In the genomic region with DNA sequence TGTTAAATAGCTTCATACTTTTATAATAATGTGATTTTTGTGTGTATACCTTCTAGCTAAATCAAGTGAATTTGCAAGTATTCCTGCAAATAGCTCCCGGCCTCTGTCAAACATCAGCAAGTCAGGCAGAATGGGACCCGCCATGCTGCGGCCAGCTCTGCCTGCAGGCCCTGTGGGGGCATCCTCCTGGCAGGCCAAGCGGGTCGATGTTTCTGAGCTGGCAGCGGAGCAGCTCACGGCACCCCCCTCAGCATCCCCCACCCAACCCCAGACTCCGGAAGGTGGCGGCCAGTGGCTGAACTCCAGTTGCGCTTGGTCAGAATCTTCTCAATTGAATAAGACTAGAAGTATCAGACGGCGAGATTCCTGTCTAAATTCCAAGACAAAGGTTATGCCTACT, we compare ENCODE assay signal across 7 cellular contexts. TPM values are rescaled to one million over a fixed set of nuclear protein-coding genes. Genes with fewer than 3 reads are reported as not detected.
"Had no signal": no experiment of that assay in that cellular context is flagged by ENCODE, and none has a peak within 500 bp of the region (broad histone marks: within the 10 kb centered on the region; RNA-seq: fewer than 3 reads in every experiment).

No MANE protein-coding gene starts in this region.

- H3K4me1 ChIP-seq: HAP-1 had no signal

- H3K4me3 Mint-ChIP-seq: GM23338, HFFc6 had no signal

- H3K4me2 ChIP-seq: GM23338 had no signal

- H3K9me3 ChIP-seq: HAP-1 had no signal

- H3K27ac Mint-ChIP-seq: GM23338, HFFc6 had no signal

- H3K4me1 Mint-ChIP-seq: GM23338 had no signal

- H3K4me3 ChIP-seq: GM23338, HAP-1, K562 had no signal

- H3K9me3 Mint-ChIP-seq: GM23338, HFFc6 had no signal

- DNase-seq: HFFc6, IMR-90 had no signal

- ATAC-seq: GM23338, HCT116, K562 had no signal

- H2AFZ ChIP-seq: GM23338 had no signal

RNA-seq across cellular contexts. Expression of a gene that starts 52.8 kb away (rescaled TPM):
- total RNA-seq: GM23338, HFFc6, HT-29, IMR-90, K562 had no signal
- polyA plus RNA-seq: GM23338 had no signal
